21 cellular contexts compared by ENCODE assay signal in the genomic region with DNA sequence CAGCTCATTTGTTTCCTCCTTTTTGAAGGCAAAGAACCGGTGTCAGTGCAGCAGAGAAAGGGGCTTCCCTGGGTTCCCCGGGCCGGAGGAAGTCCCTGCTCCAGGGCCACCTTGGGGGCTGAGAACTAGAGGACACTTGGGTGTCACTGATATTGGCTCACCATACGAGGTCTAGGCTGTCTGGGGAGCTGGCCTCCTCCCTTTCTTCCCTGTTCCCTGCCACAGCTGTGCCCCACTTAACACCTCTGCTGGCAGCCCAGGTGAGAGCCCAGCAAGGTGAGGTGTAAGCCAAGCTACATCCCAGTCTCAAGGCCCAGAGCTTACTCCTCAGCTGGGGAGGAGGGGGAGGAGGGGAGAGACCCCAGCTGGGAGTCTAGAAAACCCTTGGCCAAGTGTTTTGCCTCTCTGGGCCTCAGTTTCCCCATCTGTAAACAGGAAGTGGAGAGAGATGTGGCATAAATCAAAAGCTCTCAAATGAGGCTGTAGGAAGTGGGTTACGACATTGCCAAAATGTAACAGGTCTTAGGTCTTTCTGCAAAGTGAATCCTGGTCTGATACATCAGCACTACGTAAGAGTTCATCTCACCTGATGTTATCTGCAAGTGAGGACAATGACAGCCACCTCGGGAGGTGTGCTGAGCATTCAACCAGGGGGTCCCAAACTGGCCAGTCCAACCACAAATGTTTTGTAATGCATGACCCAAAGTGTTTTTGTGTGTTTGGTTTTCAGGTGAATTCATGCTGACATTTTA. TPM values are rescaled to one million over a fixed set of nuclear protein-coding genes. Genes with fewer than 3 reads are reported as not detected.
"Had no signal": no experiment of that assay in that cellular context is flagged by ENCODE, and none has a peak within 500 bp of the region (broad histone marks: within the 10 kb centered on the region; RNA-seq: fewer than 3 reads in every experiment).

No MANE protein-coding gene starts in this region.

- H3K36me3 ChIP-seq: lower lobe of right lung, spleen had no signal

- H3K4me3 ChIP-seq: hepatocyte, lower lobe of right lung, psoas muscle, spleen had no signal

- H3K4me3 Mint-ChIP-seq: activated naive CD4-positive, alpha-beta T cell treated with anti-CD3 and anti-CD28 coated beads for 36 hours; activated T-cell treated with anti-CD3 and anti-CD28 coated beads, Interleukin-2, amount 50 U/mL, for 72 hours; mesothelial cell of epicardium had no signal

- H3K27ac Mint-ChIP-seq: activated naive CD4-positive, alpha-beta T cell treated with anti-CD3 and anti-CD28 coated beads for 36 hours; activated T-cell treated with anti-CD3 and anti-CD28 coated beads, Interleukin-2, amount 50 U/mL, for 72 hours; mesothelial cell of epicardium had no signal

- H3K9me3 Mint-ChIP-seq: activated naive CD4-positive, alpha-beta T cell treated with anti-CD3 and anti-CD28 coated beads for 36 hours; activated T-cell treated with anti-CD3 and anti-CD28 coated beads, Interleukin-2, amount 50 U/mL, for 72 hours; mesothelial cell of epicardium had no signal

- DNase-seq: activated CD4-positive, alpha-beta T cell treated with anti-CD3 and anti-CD28 coated beads, Interleukin-2, amount 50 U/mL, for 4 hours; activated CD8-positive, alpha-beta memory T cell treated with anti-CD3 and anti-CD28 coated beads, Interleukin-2, amount 50 U/mL, for 4 hours; activated naive CD4-positive, alpha-beta T cell treated with anti-CD3 and anti-CD28 coated beads for 36 hours; activated T-cell treated with anti-CD3 and anti-CD28 coated beads, Interleukin-2, amount 50 U/mL, for 72 hours; caudate nucleus; cortex of kidney; effector memory CD4-positive, alpha-beta T cell; erythroblast; lower lobe of right lung; occipital lobe; psoas muscle; spleen; stimulated activated CD4-positive, alpha-beta T cell treated with anti-CD3 and anti-CD28 coated beads, Interleukin-1b, Interleukin-23, amount 100 ng/mL, for 48 hours; stimulated activated naive CD4-positive, alpha-beta T cell; substantia nigra; trophoblast cell had no signal

- H3K4me1 ChIP-seq: lower lobe of right lung, psoas muscle, spleen had no signal

- H3K27ac ChIP-seq: hepatocyte, lower lobe of right lung, psoas muscle, spleen had no signal

- ATAC-seq: lower lobe of right lung, psoas muscle, sciatic nerve, SK-N-SH treated with all-trans-retinoic acid at 6 μM for 48 hours had no signal

- H3K36me3 Mint-ChIP-seq: mesothelial cell of epicardium had no signal

- H3K4me1 Mint-ChIP-seq: mesothelial cell of epicardium had no signal

- H3K9me3 ChIP-seq: lower lobe of right lung, psoas muscle, spleen had no signal

RNA-seq across cellular contexts. Expression of gene RASAL1, which starts 25.5 kb away (rescaled TPM):
- total RNA-seq: hepatocyte, myocyte had no signal
- polyA plus RNA-seq: psoas muscle had no signal

RNA-seq across cellular contexts. Expression of gene CFAP73, which starts 39.5 kb away (rescaled TPM):
- total RNA-seq: hepatocyte, mesothelial cell of epicardium, myocyte, psoas muscle, spleen had no signal
- polyA plus RNA-seq: hepatocyte had no signal
